Comparison of ENCODE assay signal across 21 cellular contexts in the genomic region with DNA sequence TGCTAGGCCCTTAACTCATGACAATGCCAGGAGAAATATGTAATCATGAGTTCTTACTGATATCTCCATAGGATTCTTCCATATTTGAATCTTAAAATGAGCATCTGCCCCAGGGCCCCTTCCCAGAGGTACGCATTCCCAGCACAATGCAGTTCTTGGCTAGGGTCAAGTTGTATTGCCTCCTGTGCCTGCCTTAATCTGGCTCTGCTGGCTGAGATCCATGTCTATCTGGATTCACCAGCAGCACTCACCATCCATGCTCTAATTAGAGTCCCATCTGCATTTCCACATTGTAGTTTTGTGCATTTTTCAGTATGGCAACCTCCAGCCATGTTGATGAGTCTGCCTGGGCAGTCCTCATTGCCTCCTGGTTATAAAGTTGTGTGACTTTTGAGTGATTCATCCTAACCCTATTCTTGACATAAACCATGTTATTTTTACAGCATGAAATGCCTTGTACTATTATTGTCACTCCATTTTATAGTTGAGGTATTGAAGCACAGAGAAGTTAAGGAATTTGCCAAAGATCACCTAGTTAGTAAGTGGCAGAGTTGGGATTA. TPM values are rescaled to one million over a fixed set of nuclear protein-coding genes. Genes with fewer than 3 reads are reported as not detected.
A peak's percentile ranks its signal among the peaks of the same experiment; 100 is the strongest.
DNase-seq lines count a peak whose midpoint lies in the region; ATAC-seq, FAIRE-seq and TF ChIP-seq lines count a peak whose summit lies in the region.
"Had no signal": no experiment of that assay in that cellular context is flagged by ENCODE, and none has a peak within 500 bp of the region (broad histone marks: within the 10 kb centered on the region; RNA-seq: fewer than 3 reads in every experiment).

No MANE protein-coding gene starts in this region.

- peaks cover 33% of the 10 kb centered on the region for H3K4me1 ChIP-seq in left ventricle myocardium inferior
- H3K4me1 ChIP-seq in astrocyte (ENCODE audit: insufficient read depth, low read length), result peaks cover 6% of the 10 kb centered on the region
- peaks cover 15% of the 10 kb centered on the region for H3K4me1 ChIP-seq in upper lobe of right lung

- DNase-seq in left ventricle myocardium superior, result no peak
- no peak for DNase-seq in left ventricle myocardium inferior
- no peak for DNase-seq in astrocyte (ENCODE audit: low read depth)
- DNase-seq in left colon, result no peak
- DNase-seq in NCI-H748 (lab: John Stamatoyannopoulos, UW; ENCODE audit: unreplicated experiment), result no peak
- no peak for DNase-seq in GM13977 (ENCODE audit: low spot score)
- no peak for DNase-seq in upper lobe of right lung
- no peak for DNase-seq in NCI-H2227 (lab: John Stamatoyannopoulos, UW; ENCODE audit: unreplicated experiment)
- DNase-seq: activated CD4-positive, alpha-beta T cell treated with anti-CD3 and anti-CD28 coated beads for 4 hours; activated effector memory CD4-positive, alpha-beta T cell treated with Interleukin-2 at 50 U/mL for 16 hours; DMS153; glutamatergic neuron; naive thymus-derived CD8-positive, alpha-beta T cell; NCI-H1930; stimulated activated CD4-positive, alpha-beta T cell treated with anti-CD3 and anti-CD28 coated beads, Interleukin-4, amount 100 ng/mL, for 1 hour; uterus had no signal

- no peak for TF ChIP-seq CTCF in left ventricle myocardium inferior (IDR thresholded peaks at IDR 0.05; ENCODE audit: borderline replicate concordance)
- TF ChIP-seq CTCF in astrocyte (IDR thresholded peaks at IDR 0.05; ENCODE audit: insufficient read depth, low read depth, low read length), result no peak
- no peak for TF ChIP-seq CTCF in GM13977 (IDR thresholded peaks at IDR 0.05; ENCODE audit: extremely low read depth, insufficient read depth, missing control alignments)
- TF ChIP-seq CTCF in upper lobe of right lung (IDR thresholded peaks at IDR 0.05), result no peak

- peaks cover 2% of the 10 kb centered on the region for H3K9me3 Mint-ChIP-seq in astrocyte (ENCODE audit: unreplicated experiment)
- H3K9me3 Mint-ChIP-seq: naive thymus-derived CD8-positive, alpha-beta T cell had no signal

- no peaks in the 10 kb centered on the region for H3K36me3 ChIP-seq in left ventricle myocardium inferior
- H3K36me3 ChIP-seq in astrocyte (ENCODE audit: insufficient read depth, low read length), result no peaks in the 10 kb centered on the region
- H3K36me3 ChIP-seq in upper lobe of right lung, result no peaks in the 10 kb centered on the region
- H3K36me3 ChIP-seq: uterus had no signal

- intact Hi-C loops in left ventricle myocardium superior (cut with micrococcal nuclease), result no loop called here
- intact Hi-C loops in left ventricle myocardium inferior (cut with micrococcal nuclease), result no loop called here
- intact Hi-C loops in left colon (cut with DNase I, micrococcal nuclease), result no loop called here
- intact Hi-C loops in upper lobe of right lung (cut with DNase I), result no loop called here

- peaks cover 11% of the 10 kb centered on the region for H3K4me1 Mint-ChIP-seq in astrocyte (ENCODE audit: low read depth, unreplicated experiment)
- H3K4me1 Mint-ChIP-seq: naive thymus-derived CD8-positive, alpha-beta T cell had no signal

- in situ Hi-C loops in GM13977 (cut with MboI; ENCODE audit: low pct_unique_long_range_greater_than_20kb, low sequenced_read_pairs, unreplicated experiment), result no loop called here

- FAIRE-seq in astrocyte (lab: Jason Lieb, UNC), result no peak
- FAIRE-seq: GM12892, TTC549 had no signal

- H2AFZ ChIP-seq in astrocyte (ENCODE audit: low read depth, low read length), result no peak overlapping the region

- H3K27me3 ChIP-seq in left ventricle myocardium inferior (ENCODE audit: low read depth) (no peaks in the 10 kb centered on the region), astrocyte (ENCODE audit: insufficient read depth, low read length) (no peaks in the 10 kb centered on the region), upper lobe of right lung (no peaks in the 10 kb centered on the region)
- H3K27me3 ChIP-seq: uterus had no signal

- H4K20me1 ChIP-seq in astrocyte (ENCODE audit: insufficient read depth, low read length), result peaks cover 53% of the 10 kb centered on the region

- no peak overlapping the region for H3K9ac ChIP-seq in astrocyte (ENCODE audit: low read length)

- ATAC-seq in left ventricle myocardium superior (peak; percentile 76), left colon (peak; percentile 28), upper lobe of right lung (no peak)
- ATAC-seq: naive thymus-derived CD8-positive, alpha-beta T cell had no signal

- H3K27ac Mint-ChIP-seq in astrocyte (ENCODE audit: unreplicated experiment), result no peak overlapping the region
- H3K27ac Mint-ChIP-seq: naive thymus-derived CD8-positive, alpha-beta T cell had no signal

- H3K4me2 ChIP-seq in astrocyte (ENCODE audit: low read length), result peak overlapping the region; percentile 8

- H3K4me3 ChIP-seq in left ventricle myocardium inferior (no peak overlapping the region), astrocyte (ENCODE audit: insufficient read depth, low read depth, low read length) (no peak overlapping the region), upper lobe of right lung (no peak overlapping the region)
- H3K4me3 ChIP-seq: skin epidermis, uterus had no signal

- peaks cover 3% of the 10 kb centered on the region for H3K36me3 Mint-ChIP-seq in astrocyte (ENCODE audit: low read depth, unreplicated experiment)

- no peaks in the 10 kb centered on the region for H3K27me3 Mint-ChIP-seq in astrocyte (ENCODE audit: low read depth, unreplicated experiment)
- H3K27me3 Mint-ChIP-seq: naive thymus-derived CD8-positive, alpha-beta T cell had no signal

- H3K27ac ChIP-seq in left ventricle myocardium inferior (replicated peaks) (no peak overlapping the region), astrocyte (ENCODE audit: low read depth, low read length) (no peak overlapping the region), upper lobe of right lung (no peak overlapping the region)
- H3K27ac ChIP-seq: HL-60, RWPE1 had no signal

- no peak overlapping the region for H3K4me3 Mint-ChIP-seq in astrocyte (ENCODE audit: unreplicated experiment)
- H3K4me3 Mint-ChIP-seq: naive thymus-derived CD8-positive, alpha-beta T cell had no signal

- no peaks in the 10 kb centered on the region for H3K9me3 ChIP-seq in left ventricle myocardium inferior (replicated peaks)
- H3K9me3 ChIP-seq in astrocyte (ENCODE audit: insufficient read depth, low read depth, low read length), result no peaks in the 10 kb centered on the region
- H3K9me3 ChIP-seq in upper lobe of right lung, result no peaks in the 10 kb centered on the region
- H3K9me3 ChIP-seq: uterus had no signal

- peaks cover 70% of the 10 kb centered on the region for H3K79me2 ChIP-seq in astrocyte (ENCODE audit: insufficient read depth, low read length)

RNA-seq across cellular contexts. Expression of a gene that starts 55.9 kb away (rescaled TPM):
- total RNA-seq in left ventricle myocardium superior, result 42.1 TPM
- total RNA-seq in left ventricle myocardium inferior, result 34.1 TPM
- 45.6 and 49.4 TPM in 2 replicates for total RNA-seq in astrocyte
- 1 to 10 TPM; 7.4 to 9.0 TPM for total RNA-seq in left colon
- total RNA-seq in upper lobe of right lung, result 34.8 TPM
